In the genomic region with DNA sequence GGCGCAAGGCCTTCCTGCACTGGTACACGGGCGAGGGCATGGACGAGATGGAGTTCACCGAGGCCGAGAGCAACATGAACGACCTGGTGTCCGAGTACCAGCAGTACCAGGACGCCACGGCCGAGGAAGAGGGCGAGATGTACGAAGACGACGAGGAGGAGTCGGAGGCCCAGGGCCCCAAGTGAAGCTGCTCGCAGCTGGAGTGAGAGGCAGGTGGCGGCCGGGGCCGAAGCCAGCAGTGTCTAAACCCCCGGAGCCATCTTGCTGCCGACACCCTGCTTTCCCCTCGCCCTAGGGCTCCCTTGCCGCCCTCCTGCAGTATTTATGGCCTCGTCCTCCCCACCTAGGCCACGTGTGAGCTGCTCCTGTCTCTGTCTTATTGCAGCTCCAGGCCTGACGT, we compare ENCODE assay signal across 1 cellular context. TPM values are rescaled to one million over a fixed set of nuclear protein-coding genes. Genes with fewer than 3 reads are reported as not detected.
"Had no signal": no experiment of that assay in that cellular context is flagged by ENCODE, and none has a peak within 500 bp of the region (broad histone marks: within the 10 kb centered on the region; RNA-seq: fewer than 3 reads in every experiment).

No MANE protein-coding gene starts in this region.

RNA-seq across cellular contexts. Expression of gene TUBB3, which starts 12.5 kb away (rescaled TPM):
- polyA plus RNA-seq: immature natural killer cell had no signal
